In genomic region chr15:75639709-75640482, GRCh38 we compare ENCODE assay signal across 8 cellular contexts. TPM values are rescaled to one million over a fixed set of nuclear protein-coding genes. Genes with fewer than 3 reads are reported as not detected.
DNase-seq lines count a peak whose midpoint lies in the region; ATAC-seq and TF ChIP-seq lines count a peak whose summit lies in the region.

IMP3 (minus strand) TSS chr15:75640224; CDS start chr15:75640168, 56 bp downstream.

- peaks cover 40% of the 10 kb centered on the region for H3K4me1 Mint-ChIP-seq in T-helper 17 cell

- H3K36me3 Mint-ChIP-seq in T-helper 17 cell (ENCODE audit: low read depth) = no peaks in the 10 kb centered on the region

- H3K4me3 ChIP-seq in left ventricle myocardium inferior (peak within 1 kb of the TSS; percentile 90), prostate gland (peak within 1 kb of the TSS; percentile 62 to 89), urinary bladder (ENCODE audit: low read depth, low read length) (peak within 1 kb of the TSS; percentile 61)

- no peaks in the 10 kb centered on the region for H3K36me3 ChIP-seq in left ventricle myocardium inferior
- H3K36me3 ChIP-seq in prostate gland = no peaks in the 10 kb centered on the region
- no peaks in the 10 kb centered on the region for H3K36me3 ChIP-seq in urinary bladder (ENCODE audit: insufficient read depth)

- H3K9me3 ChIP-seq in T-helper 17 cell (ENCODE audit: control insufficient read depth, low read length, poor library complexity, severe bottlenecking) (no peaks in the 10 kb centered on the region), left ventricle myocardium inferior (replicated peaks) (no peaks in the 10 kb centered on the region), prostate gland (no peaks in the 10 kb centered on the region)

- intact Hi-C loops in left ventricle myocardium inferior (cut with micrococcal nuclease) (no loop called here), prostate gland (cut with DNase I) (loop anchor here (5.0 kb wide), 4 partner anchors 32 to 273 kb away; partner anchors contain the start of gene MAN2C1)

- ATAC-seq in HG02885 (IDR thresholded peaks at IDR 0.05; ENCODE audit: poor library complexity, unreplicated experiment) (peak; percentile 93), T-helper 17 cell (peak; percentile 92)

- WGBS in prostate gland = under 1% methylated on average over 49 of the region's 83 CpGs
- WGBS in urinary bladder = under 1% methylated on average over 83 of the region's 83 CpGs

- H3K27ac Mint-ChIP-seq in T-helper 17 cell = peak within 1 kb of the TSS; percentile 90

- no peaks in the 10 kb centered on the region for H3K27me3 Mint-ChIP-seq in T-helper 17 cell

- TF ChIP-seq CTCF in left ventricle myocardium inferior (IDR thresholded peaks at IDR 0.05; ENCODE audit: borderline replicate concordance) = no peak
- TF ChIP-seq CTCF in prostate gland (IDR thresholded peaks at IDR 0.05) = no peak

- H3K27ac ChIP-seq in left ventricle myocardium inferior (replicated peaks) (peak within 1 kb of the TSS; percentile 98), prostate gland (peak within 1 kb of the TSS; percentile 82 to 88), urinary bladder (ENCODE audit: low read depth) (peak within 1 kb of the TSS; percentile 90)

- DNase-seq in NCI-H1694 treated with DMSO at 0.1 percent for 48 hours (lab: John Stamatoyannopoulos, UW) = peak; percentile 94
- peak; percentile 83 to 89 (median 85) for DNase-seq in T-helper 17 cell
- DNase-seq in amygdala (lab: John Stamatoyannopoulos, UW) = peak; percentile 63 to 98 (median 93)
- DNase-seq in left ventricle myocardium inferior = peak; percentile 95
- peak; percentile 97 for DNase-seq in prostate gland (ENCODE audit: low spot score)

- H3K27me3 ChIP-seq in left ventricle myocardium inferior (ENCODE audit: low read depth) = no peaks in the 10 kb centered on the region
- H3K27me3 ChIP-seq in prostate gland (replicated peaks; ENCODE audit: insufficient read depth) = no peaks in the 10 kb centered on the region

- peak within 1 kb of the TSS; percentile 94 for H3K4me3 Mint-ChIP-seq in T-helper 17 cell

- H3K4me1 ChIP-seq in left ventricle myocardium inferior (peaks cover 48% of the 10 kb centered on the region), prostate gland (replicated peaks) (peaks cover 12% of the 10 kb centered on the region), urinary bladder (ENCODE audit: insufficient read depth) (no peaks in the 10 kb centered on the region)

- TF ChIP-seq POLR2A in GM15510 (IDR thresholded peaks at IDR 0.05; ENCODE audit: borderline replicate concordance, extremely low read depth, insufficient read length) (peak; percentile 98), prostate gland (IDR thresholded peaks at IDR 0.05) (peak; percentile 99)

RNA-seq across cellular contexts. Expression of gene IMP3, which starts in this region (rescaled TPM):
- total RNA-seq in T-helper 17 cell (10 to 100 TPM; 30.1 to 35.5 TPM), left ventricle myocardium inferior (49.1 TPM), prostate gland (100 to 1,000 TPM; 125 to 277 TPM), urinary bladder (30.1 TPM)
- polyA plus RNA-seq in urinary bladder = 62.5 TPM

Comparison
In these comparisons a context has a peak if more than half of its experiments do, and no peak if none do; other contexts are left out.
1. Peak in every context shown above with its lines: DNase-seq, ATAC-seq, H3K4me3 ChIP-seq and H3K27ac ChIP-seq.